Comparison of ENCODE assay signal across 10 cellular contexts in genomic region chr3:133491481-133492059, GRCh38.
DNase-seq lines count a peak whose midpoint lies in the region; ATAC-seq and TF ChIP-seq lines count a peak whose summit lies in the region.
"Had no signal": no experiment of that assay in that cellular context is flagged by ENCODE, and none has a peak within 500 bp of the region (broad histone marks: within the 10 kb centered on the region; RNA-seq: fewer than 3 reads in every experiment).

No MANE protein-coding gene starts in this region.

- DNase-seq in GM06990 (ENCODE audit: extremely low read depth, insufficient read length) (no peak), NOMO-1 treated with dmso at 0.1 percent for 144 hours (lab: John Stamatoyannopoulos, UW; ENCODE audit: unreplicated experiment) (no peak), thyroid gland (no peak)
- DNase-seq in activated naive CD4-positive, alpha-beta T cell treated with anti-CD3 and anti-CD28 coated beads, Interleukin-2, amount 50 U/mL, for 72 hours (ENCODE audit: low spot score in 2 of 2): no peak
- DNase-seq: foreskin fibroblast, NCI-H2029 treated with DMSO at 0.1 percent for 48 hours had no signal

- TF ChIP-seq POLR2A in thyroid gland (IDR thresholded peaks at IDR 0.05): no peak

- peak overlapping the region; percentile 70 to 96 for H3K27ac Mint-ChIP-seq in activated naive CD4-positive, alpha-beta T cell treated with anti-CD3 and anti-CD28 coated beads, Interleukin-2, amount 50 U/mL, for 72 hours

- no peak overlapping the region for H3K27ac ChIP-seq in thyroid gland

- no peaks in the 10 kb centered on the region for H3K27me3 ChIP-seq in GM06990 (replicated peaks; ENCODE audit: control insufficient read depth, insufficient read depth, low read length)
- H3K27me3 ChIP-seq in thyroid gland: no peaks in the 10 kb centered on the region

- no peaks in the 10 kb centered on the region for H3K9me3 ChIP-seq in thyroid gland

- peak; percentile 21 for ATAC-seq in GM19438 (IDR thresholded peaks at IDR 0.05; ENCODE audit: low read depth, unreplicated experiment)
- peak; percentile 28 for ATAC-seq in HG03066 (IDR thresholded peaks at IDR 0.05; ENCODE audit: low read depth, unreplicated experiment)
- ATAC-seq in activated naive CD4-positive, alpha-beta T cell treated with anti-CD3 and anti-CD28 coated beads, Interleukin-2, amount 50 U/mL, for 72 hours: peak; percentile 4 to 10
- ATAC-seq in GM18520 (IDR thresholded peaks at IDR 0.05; ENCODE audit: unreplicated experiment): no peak
- ATAC-seq in HG03571 (IDR thresholded peaks at IDR 0.05; ENCODE audit: unreplicated experiment): no peak

- H3K36me3 Mint-ChIP-seq in activated naive CD4-positive, alpha-beta T cell treated with anti-CD3 and anti-CD28 coated beads, Interleukin-2, amount 50 U/mL, for 72 hours: peaks cover 0 to 10% of the 10 kb centered on the region in 2 donors

- H3K4me3 ChIP-seq in GM06990 (replicated peaks; ENCODE audit: low read depth, low read length): 0 out of 2 replicates have a peak overlapping the region, but pooled peaks have one; percentile 17
- H3K4me3 ChIP-seq in thyroid gland (replicated peaks in 1 of 3): no peak overlapping the region

- TF ChIP-seq CTCF in GM06990 (IDR thresholded peaks at IDR 0.05; ENCODE audit: insufficient read depth, low read length, poor library complexity, severe bottlenecking) (no peak), thyroid gland (IDR thresholded peaks at IDR 0.05) (no peak)

- 97 to 100% methylated on average over 3 of the region's 3 CpGs for WGBS in thyroid gland, 2 donors

- H3K36me3 ChIP-seq in GM06990 (ENCODE audit: control insufficient read depth, insufficient read depth, low read length) (no peaks in the 10 kb centered on the region), thyroid gland (no peaks in the 10 kb centered on the region)

- intact Hi-C loops in thyroid gland (cut with DNase I): no loop called here

- peaks cover 0 to 2% of the 10 kb centered on the region in 2 donors for H3K9me3 Mint-ChIP-seq in activated naive CD4-positive, alpha-beta T cell treated with anti-CD3 and anti-CD28 coated beads, Interleukin-2, amount 50 U/mL, for 72 hours

- H3K4me1 ChIP-seq in thyroid gland: peaks cover 0 to 4% of the 10 kb centered on the region in 2 donors

Comparison
In these comparisons a context has a peak if more than half of its experiments do, and no peak if none do; other contexts are left out.
1. ATAC-seq: peak in GM19438 (single experiment), HG03066 (single experiment) and activated naive CD4-positive, alpha-beta T cell treated with anti-CD3 and anti-CD28 coated beads, Interleukin-2, amount 50 U/mL, for 72 hours (2 of 2); none in GM18520 (single experiment) and HG03571 (single experiment).